Comparison of ENCODE assay signal across 1 cellular context in genomic region chr7:88787777-88788176, GRCh38.
TF ChIP-seq lines count a peak whose summit lies in the region.

No MANE protein-coding gene starts in this region.

TF ChIP-seq in K562, 482 proteins besides CTCF, POLR2A, EP300 and RAD21:
- TF ChIP-seq PKNOX1 (IDR thresholded peaks at IDR 0.05) (peak; percentile 52), MXI1 (IDR thresholded peaks at IDR 0.05; ENCODE audit: low read depth, low read length) (no peak), ZNF551 (CRISPR knock-in tag; IDR thresholded peaks at IDR 0.05) (no peak)
